ENCODE assay signal across 9 cellular contexts in genomic region chr2:215917953-215918620, GRCh38.
A peak's percentile ranks its signal among the peaks of the same experiment; 100 is the strongest.
DNase-seq lines count a peak whose midpoint lies in the region; ATAC-seq, FAIRE-seq and TF ChIP-seq lines count a peak whose summit lies in the region.
"Had no signal": no experiment of that assay in that cellular context is flagged by ENCODE, and none has a peak within 500 bp of the region (broad histone marks: within the 10 kb centered on the region; RNA-seq: fewer than 3 reads in every experiment).

No MANE protein-coding gene starts in this region.

- H3K36me3 ChIP-seq in H1 (ENCODE audit: control insufficient read depth in 2 of 4, insufficient read depth in 4 of 4, low read length in 3 of 4) (no peaks in the 10 kb centered on the region), thoracic aorta (no peaks in the 10 kb centered on the region), kidney (ENCODE audit: control insufficient read depth in 1 of 2, insufficient read depth in 2 of 2, low read length in 2 of 2) (no peaks in the 10 kb centered on the region), right atrium auricular region (no peaks in the 10 kb centered on the region)

- H3K27ac ChIP-seq in H1 (ENCODE audit: low read depth, low read length) (no peak overlapping the region), thoracic aorta (peak overlapping the region; percentile 27 to 45), kidney (ENCODE audit: low read depth in 2 of 2, low read length in 2 of 2) (no peak overlapping the region), right atrium auricular region (no peak overlapping the region)

- H3K4me3 ChIP-seq in H1 (ENCODE audit: extremely low read depth in 1 of 4, insufficient read depth in 2 of 4, low read depth in 3 of 4, low read length in 4 of 4) (no peak overlapping the region; a peak in 1 of 8 replicates), thoracic aorta (peak overlapping the region; percentile 5), kidney (ENCODE audit: low read length in 2 of 2) (no peak overlapping the region), right atrium auricular region (no peak overlapping the region)
- H3K4me3 ChIP-seq: K562 had no signal

- H2BK5ac ChIP-seq in H1 (ENCODE audit: low read depth, low read length) = peak overlapping the region; percentile 48; the same call in 1 of the 2 replicates

- H2BK120ac ChIP-seq in H1 (replicated peaks; ENCODE audit: low read depth, low read length) = peak overlapping the region; percentile 36

- 0 out of 2 replicates have a peak overlapping the region, but pooled peaks have one; percentile 8 for H2BK20ac ChIP-seq in H1 (ENCODE audit: low read length)

- intact Hi-C loops in kidney (cut with DNase I) = loop anchor here (10.0 kb wide), 1 partner anchor 463 kb away; no protein-coding TSS in a partner anchor

- no peak overlapping the region for H3K56ac ChIP-seq in H1 (replicated peaks; ENCODE audit: insufficient read length, low read depth, low read length)

- DNase-seq in GM04504 (ENCODE audit: low read depth) = peak; percentile 58
- peak in 1 of 2 experiments; percentile 35 for DNase-seq in H1 (ENCODE audit: low read depth in 1 of 2, low spot score in 2 of 2)
- no peak for DNase-seq in thoracic aorta (ENCODE audit: low spot score)
- no peak for DNase-seq in NCI-H1105 (lab: John Stamatoyannopoulos, UW)
- no peak for DNase-seq in kidney
- DNase-seq in right atrium auricular region (ENCODE audit: low spot score) = no peak

- ATAC-seq in GM21390 (IDR thresholded peaks at IDR 0.05; ENCODE audit: unreplicated experiment) = peak; percentile 80
- ATAC-seq in HG03520 (IDR thresholded peaks at IDR 0.05; ENCODE audit: unreplicated experiment) = peak; percentile 80
- peak; percentile 38 for ATAC-seq in thoracic aorta (ENCODE audit: insufficient number of reproducible peaks, low FRiP score, low read depth)
- ATAC-seq: K562 had no signal

- no peaks in the 10 kb centered on the region for H4K20me1 ChIP-seq in H1 (replicated peaks in 1 of 2; ENCODE audit: control insufficient read depth in 1 of 2, insufficient read depth in 2 of 2, low read length in 2 of 2)

- H4K5ac ChIP-seq in H1 (ENCODE audit: insufficient read length, low read depth, low read length) = no peak overlapping the region

- no peak overlapping the region; a peak in 1 of 7 replicates for H3K9ac ChIP-seq in H1 (replicated peaks in 1 of 4; ENCODE audit: extremely low read depth in 1 of 4, low read depth in 3 of 4, low read length in 3 of 4)
- H3K9ac ChIP-seq in kidney (ENCODE audit: low read length in 2 of 2) = no peak overlapping the region

- H2BK12ac ChIP-seq in H1 (ENCODE audit: low read depth, low read length) = peak overlapping the region; percentile 21; the same call in 1 of the 2 replicates

- H3K4me1 ChIP-seq in H1 (replicated peaks in 1 of 4; ENCODE audit: control insufficient read depth in 3 of 4, insufficient read depth in 4 of 4, low read length in 3 of 4) (peaks cover 0 to 16% (median 6%) of the 10 kb centered on the region in 4 experiments; a peak in 3 of 7 replicates), thoracic aorta (ENCODE audit: control insufficient read depth in 1 of 2, low read depth in 2 of 2) (peaks cover 6 to 28% of the 10 kb centered on the region in 2 donors), kidney (ENCODE audit: control insufficient read depth in 1 of 2, insufficient read depth in 1 of 2, low read depth in 1 of 2, low read length in 2 of 2) (peaks cover 0 to 4% of the 10 kb centered on the region in 2 donors), right atrium auricular region (peaks cover 0 to 5% of the 10 kb centered on the region in 2 donors)

- WGBS in H1 (ENCODE audit: extremely low coverage in 1 of 2, insufficient coverage in 1 of 2, insufficient read length in 1 of 2, insufficient replicate concordance in 2 of 2, low coverage in 1 of 2, low lambda C conversion rate in 2 of 2, missing lambda C conversion rate in 1 of 2), 2 experiments = 34% methylated on average over 3 of the region's 3 CpGs; no CpG with 5 or more reads in 1 of the 2 experiments

- no peak for TF ChIP-seq EP300 in H1 (IDR thresholded peaks at IDR 0.05; ENCODE audit: borderline replicate concordance in 1 of 2, low read depth in 2 of 2, low read length in 2 of 2)

- TF ChIP-seq CTCF in H1 (IDR thresholded peaks at IDR 0.05; ENCODE audit: control extremely low read depth in 1 of 3, insufficient read depth in 1 of 3, low read depth in 1 of 3, low read length in 3 of 3) = no peak
- TF ChIP-seq CTCF in thoracic aorta (IDR thresholded peaks at IDR 0.05) = no peak
- TF ChIP-seq CTCF in kidney (IDR thresholded peaks at IDR 0.05; ENCODE audit: borderline replicate concordance, extremely low read depth, insufficient read depth) = no peak
- TF ChIP-seq CTCF in right atrium auricular region (IDR thresholded peaks at IDR 0.05) = no peak

- POLR2A ChIA-PET in H1 (lab: Charles Lee; ENCODE audit: partially characterized antibody) = interaction anchor here (1.0 kb wide), 1 partner anchor 9 kb away, joined by 3 read pairs; no protein-coding TSS in a partner anchor

- peak overlapping the region; percentile 12; the same call in 1 of the 2 replicates for H2AFZ ChIP-seq in H1 (ENCODE audit: low read length)

- H3K27me3 ChIP-seq in H1 (replicated peaks in 1 of 4; ENCODE audit: control insufficient read depth in 3 of 4, extremely low read depth in 1 of 4, insufficient read depth in 3 of 4, low read length in 3 of 4) (no peaks in the 10 kb centered on the region), thoracic aorta (replicated peaks; ENCODE audit: insufficient read depth) (no peaks in the 10 kb centered on the region), right atrium auricular region (no peaks in the 10 kb centered on the region)

- no peak overlapping the region for H2BK15ac ChIP-seq in H1 (ENCODE audit: low read length)

- H3K4ac ChIP-seq in H1 (replicated peaks; ENCODE audit: insufficient read length, low read depth, low read length) = no peak overlapping the region

- no peak overlapping the region for H4K8ac ChIP-seq in H1 (ENCODE audit: extremely low read depth, insufficient read depth, low read length)

- no peaks in the 10 kb centered on the region for H3K79me1 ChIP-seq in H1 (ENCODE audit: low read depth, low read length)

- no peak for TF ChIP-seq RAD21 in H1 (IDR thresholded peaks at IDR 0.05 in 1 of 2, conservative IDR thresholded peaks at IDR 0.05 in 1 of 2; ENCODE audit: low read depth in 2 of 2, low read length in 2 of 2)

- peak overlapping the region; percentile 24; the same call in 1 of the 2 replicates for H3K18ac ChIP-seq in H1 (ENCODE audit: extremely low read depth, low read length)

- no peak for TF ChIP-seq POLR2A in H1 (IDR thresholded peaks at IDR 0.05; ENCODE audit: control extremely low read depth in 1 of 2, low read depth in 2 of 2, low read length in 2 of 2)

- H3K23me2 ChIP-seq in H1 (ENCODE audit: low read depth, low read length) = no peaks in the 10 kb centered on the region

- H4K91ac ChIP-seq in H1 (replicated peaks; ENCODE audit: insufficient read length, low read length) = no peak overlapping the region

- H3K14ac ChIP-seq in H1 (ENCODE audit: insufficient read length) = no peak overlapping the region

- no peak overlapping the region for H3K23ac ChIP-seq in H1 (ENCODE audit: insufficient read length)

- no peaks in the 10 kb centered on the region for H3K79me2 ChIP-seq in H1 (ENCODE audit: control insufficient read depth in 1 of 2, insufficient read depth in 2 of 2, low read length in 2 of 2)

- no peaks in the 10 kb centered on the region for H3K9me3 ChIP-seq in H1 (ENCODE audit: insufficient read depth in 2 of 2, low read depth in 1 of 2, low read length in 1 of 2)
- H3K9me3 ChIP-seq in thoracic aorta = no peaks in the 10 kb centered on the region
- H3K9me3 ChIP-seq in kidney (ENCODE audit: control insufficient read depth in 1 of 2, low read length in 2 of 2) = no peaks in the 10 kb centered on the region
- H3K9me3 ChIP-seq in right atrium auricular region = no peaks in the 10 kb centered on the region

- H3K4me2 ChIP-seq in H1 (ENCODE audit: insufficient read depth in 1 of 2, low read depth in 2 of 2, low read length in 2 of 2) = peak overlapping the region; percentile 8 to 20; a peak in 2 of 4 replicates

- CTCF ChIA-PET in H1 (lab: Charles Lee; ENCODE audit: partially characterized antibody) = interaction anchor here (0.6 to 5.8 kb wide), 8 partner anchors 10 to 509 kb away, joined by 3 to 62 read pairs (median 4); no protein-coding TSS in a partner anchor

- FAIRE-seq in H1 (lab: Jason Lieb, UNC) (no peak), kidney (lab: Jason Lieb, UNC) (no peak)
- FAIRE-seq: K562 had no signal

- no peak overlapping the region for H2AK5ac ChIP-seq in H1 (ENCODE audit: low read depth, low read length)

TF ChIP-seq in H1, 55 proteins besides CTCF, POLR2A, EP300 and RAD21 (continues in another document):
- TF ChIP-seq ZNF274 (IDR thresholded peaks at IDR 0.05; ENCODE audit: borderline replicate concordance, extremely low read depth, low read length) = no peak
- no peak for TF ChIP-seq SP1 (IDR thresholded peaks at IDR 0.05; ENCODE audit: low read depth, low read length)
- no peak for TF ChIP-seq CHD2 (IDR thresholded peaks at IDR 0.05; ENCODE audit: low read length)
- TF ChIP-seq ATF3 (IDR thresholded peaks at IDR 0.05; ENCODE audit: insufficient read depth, low read depth, low read length) = no peak
- no peak for TF ChIP-seq RNF2 (IDR thresholded peaks at IDR 0.05; ENCODE audit: borderline replicate concordance, low read depth, low read length, missing control alignments, poor library complexity, severe bottlenecking)
- no peak for TF ChIP-seq JUND (IDR thresholded peaks at IDR 0.05; ENCODE audit: low read length)

Comparison
In these comparisons a context has a peak if more than half of its experiments do, and no peak if none do; other contexts are left out.
1. H3K27ac ChIP-seq: peak in thoracic aorta (2 of 2); none in H1 (single experiment), kidney (0 of 2) and right atrium auricular region (0 of 2).
2. Peak in every context shown above with its lines, with median percentiles within 50 percentile points of each other: ATAC-seq.